ENCODE assay signal across 8 cellular contexts in genomic region chr22:46251816-46252380, GRCh38. TPM values are rescaled to one million over a fixed set of nuclear protein-coding genes. Genes with fewer than 3 reads are reported as not detected.
A peak's percentile ranks its signal among the peaks of the same experiment; 100 is the strongest.
DNase-seq lines count a peak whose midpoint lies in the region; ATAC-seq and TF ChIP-seq lines count a peak whose summit lies in the region.
"Had no signal": no experiment of that assay in that cellular context is flagged by ENCODE, and none has a peak within 500 bp of the region (broad histone marks: within the 10 kb centered on the region; RNA-seq: fewer than 3 reads in every experiment).

No MANE protein-coding gene starts in this region.

- POLR2A ChIA-PET in activated CD4-positive, alpha-beta T cell treated with anti-CD3 and anti-CD28 coated beads, Interleukin-2, amount 10 ng/mL, durations not matched to agents 7 days and 5 days (lab: Charles Lee), result no interaction called here
- POLR2A ChIA-PET in WTC11 (lab: Charles Lee), result no interaction called here

- peaks cover 2% of the 10 kb centered on the region for H3K27me3 Mint-ChIP-seq in activated CD4-positive, alpha-beta T cell treated with anti-CD3 and anti-CD28 coated beads, Interleukin-2, amount 10 ng/mL, durations not matched to agents 7 days and 5 days
- peaks cover 19% of the 10 kb centered on the region for H3K27me3 Mint-ChIP-seq in WTC11 (ENCODE audit: low read depth)
- no peaks in the 10 kb centered on the region for H3K27me3 Mint-ChIP-seq in neural progenitor cell (ENCODE audit: insufficient read depth, low read depth)

- DNase-seq in activated CD4-positive, alpha-beta T cell treated with anti-CD3 and anti-CD28 coated beads, Interleukin-2, amount 10 ng/mL, durations not matched to agents 7 days and 5 days, result no peak
- no peak for DNase-seq in activated CD4-positive, alpha-beta T cell treated with anti-CD3 and anti-CD28 coated beads for 4 hours
- DNase-seq in WTC11 (ENCODE audit: low spot score) (no peak), neural progenitor cell (ENCODE audit: low spot score) (no peak), NOMO-1 treated with dmso at 0.1 percent for 144 hours (lab: John Stamatoyannopoulos, UW; ENCODE audit: unreplicated experiment) (no peak), COLO668 (lab: John Stamatoyannopoulos, UW; ENCODE audit: unreplicated experiment) (no peak)
- DNase-seq: NCI-H2081 had no signal

- peaks cover 8% of the 10 kb centered on the region for H3K36me3 Mint-ChIP-seq in activated CD4-positive, alpha-beta T cell treated with anti-CD3 and anti-CD28 coated beads, Interleukin-2, amount 10 ng/mL, durations not matched to agents 7 days and 5 days (ENCODE audit: low read depth)
- no peaks in the 10 kb centered on the region for H3K36me3 Mint-ChIP-seq in WTC11
- peaks cover 5% of the 10 kb centered on the region for H3K36me3 Mint-ChIP-seq in neural progenitor cell

- H3K27ac ChIP-seq in neural progenitor cell, result no peak overlapping the region
- H3K27ac ChIP-seq: epithelial cell of prostate had no signal

- peaks cover 25% of the 10 kb centered on the region for H3K4me1 Mint-ChIP-seq in activated CD4-positive, alpha-beta T cell treated with anti-CD3 and anti-CD28 coated beads, Interleukin-2, amount 10 ng/mL, durations not matched to agents 7 days and 5 days
- H3K4me1 Mint-ChIP-seq in WTC11 (peaks cover 13% of the 10 kb centered on the region), neural progenitor cell (peaks cover 18% of the 10 kb centered on the region)

- no peaks in the 10 kb centered on the region for H3F3A ChIP-seq in neural progenitor cell (ENCODE audit: low read depth)

- H3K27ac Mint-ChIP-seq in activated CD4-positive, alpha-beta T cell treated with anti-CD3 and anti-CD28 coated beads, Interleukin-2, amount 10 ng/mL, durations not matched to agents 7 days and 5 days, result peak overlapping the region; percentile 92
- H3K27ac Mint-ChIP-seq in WTC11, result no peak overlapping the region
- no peak overlapping the region for H3K27ac Mint-ChIP-seq in neural progenitor cell

- H3K27me3 ChIP-seq in neural progenitor cell, result peaks cover 15% of the 10 kb centered on the region

- no peaks in the 10 kb centered on the region for H3K9me3 ChIP-seq in neural progenitor cell (ENCODE audit: low read depth)

- no peaks in the 10 kb centered on the region for H3K36me3 ChIP-seq in neural progenitor cell

- no peak overlapping the region for H3K4me3 ChIP-seq in neural progenitor cell

- H3K4me3 Mint-ChIP-seq in activated CD4-positive, alpha-beta T cell treated with anti-CD3 and anti-CD28 coated beads, Interleukin-2, amount 10 ng/mL, durations not matched to agents 7 days and 5 days, result peak overlapping the region; percentile 82
- H3K4me3 Mint-ChIP-seq in WTC11 (peak overlapping the region; percentile 71), neural progenitor cell (peak overlapping the region; percentile 83)

- no peak overlapping the region for H3K9ac ChIP-seq in neural progenitor cell

- no peak overlapping the region for H2AFZ ChIP-seq in neural progenitor cell (replicated peaks)

- CTCF ChIA-PET in activated CD4-positive, alpha-beta T cell treated with anti-CD3 and anti-CD28 coated beads, Interleukin-2, amount 10 ng/mL, durations not matched to agents 7 days and 5 days (lab: Charles Lee), result no interaction called here
- CTCF ChIA-PET in WTC11 (lab: Charles Lee), result no interaction called here

- TF ChIP-seq CTCF in WTC11 (IDR thresholded peaks at IDR 0.05) (no peak), neural progenitor cell (IDR thresholded peaks at IDR 0.05) (no peak)

- no peak for ATAC-seq in WTC11

- peaks cover 5% of the 10 kb centered on the region for H3K4me1 ChIP-seq in neural progenitor cell

- peaks cover 2% of the 10 kb centered on the region for H3K9me3 Mint-ChIP-seq in activated CD4-positive, alpha-beta T cell treated with anti-CD3 and anti-CD28 coated beads, Interleukin-2, amount 10 ng/mL, durations not matched to agents 7 days and 5 days
- 0 out of 2 replicates have a peak, but pooled peaks cover 5% of the 10 kb centered on the region for H3K9me3 Mint-ChIP-seq in WTC11
- peaks cover 20% of the 10 kb centered on the region for H3K9me3 Mint-ChIP-seq in neural progenitor cell

- no peaks in the 10 kb centered on the region for H3K79me2 ChIP-seq in neural progenitor cell (ENCODE audit: low read depth)

- H4K20me1 ChIP-seq in neural progenitor cell (ENCODE audit: low read depth), result no peaks in the 10 kb centered on the region

- no peak overlapping the region for H3K4me2 ChIP-seq in neural progenitor cell

TF ChIP-seq in WTC11, 78 proteins besides CTCF, POLR2A, EP300 and RAD21 (continues in another document):
- TF ChIP-seq FOXJ3 (CRISPR knock-in tag; IDR thresholded peaks at IDR 0.05; ENCODE audit: borderline replicate concordance), result no peak
- no peak for TF ChIP-seq ESRRA (CRISPR knock-in tag; IDR thresholded peaks at IDR 0.05; ENCODE audit: borderline replicate concordance)
- no peak for TF ChIP-seq STAT6 (CRISPR knock-in tag; conservative IDR thresholded peaks at IDR 0.05; ENCODE audit: low read depth)
- TF ChIP-seq ZNF281 (CRISPR knock-in tag; IDR thresholded peaks at IDR 0.05), result no peak
- TF ChIP-seq NR2C2 (CRISPR knock-in tag; IDR thresholded peaks at IDR 0.05), result no peak
- TF ChIP-seq CREB1 (CRISPR knock-in tag; IDR thresholded peaks at IDR 0.05), result no peak
- no peak for TF ChIP-seq ZNF512 (CRISPR knock-in tag; IDR thresholded peaks at IDR 0.05; ENCODE audit: borderline replicate concordance)

RNA-seq across cellular contexts. Expression of gene CDPF1, which starts 1.8 kb away (rescaled TPM):
- 10 to 100 TPM in 1 of 2 experiments, 1 to 10 TPM in 1; 9.2 to 10.8 TPM for total RNA-seq in activated CD4-positive, alpha-beta T cell treated with anti-CD3 and anti-CD28 coated beads, Interleukin-2, amount 10 ng/mL, durations not matched to agents 7 days and 5 days
- total RNA-seq in WTC11 (2021) (11.3 to 11.7 TPM (median 11.5 TPM) in 3 replicates), neural progenitor cell (ENCODE audit: low replicate concordance) (6.7 and 22.8 TPM in 2 replicates)

RNA-seq across cellular contexts. Expression of gene PKDREJ, which starts 11.2 kb away (rescaled TPM):
- not detected for total RNA-seq in activated CD4-positive, alpha-beta T cell treated with anti-CD3 and anti-CD28 coated beads, Interleukin-2, amount 10 ng/mL, durations not matched to agents 7 days and 5 days
- 0.02 to 0.07 TPM in 2 of 3 replicates, not detected in the other for total RNA-seq in WTC11 (2021)
- total RNA-seq in neural progenitor cell (ENCODE audit: low replicate concordance), result not detected in 2 replicates

RNA-seq across cellular contexts. Expression of gene TTC38, which starts 15.9 kb away (rescaled TPM):
- total RNA-seq in activated CD4-positive, alpha-beta T cell treated with anti-CD3 and anti-CD28 coated beads, Interleukin-2, amount 10 ng/mL, durations not matched to agents 7 days and 5 days, result 10 to 100 TPM; 11.4 to 12.5 TPM
- total RNA-seq in WTC11 (2021), result 20.7 to 29.2 TPM (median 27.5 TPM) in 3 replicates
- 41.0 and 50.5 TPM in 2 replicates for total RNA-seq in neural progenitor cell (ENCODE audit: low replicate concordance)

RNA-seq across cellular contexts. Expression of gene GTSE1, which starts 44.8 kb away (rescaled TPM):
- total RNA-seq in activated CD4-positive, alpha-beta T cell treated with anti-CD3 and anti-CD28 coated beads, Interleukin-2, amount 10 ng/mL, durations not matched to agents 7 days and 5 days, result 100 to 1,000 TPM in 1 of 2 experiments, 10 to 100 TPM in 1; 96.4 to 103 TPM
- total RNA-seq in WTC11 (2021), result 45.4 to 56.1 TPM (median 45.4 TPM) in 3 replicates
- total RNA-seq in neural progenitor cell (ENCODE audit: low replicate concordance), result 29.7 and 38.8 TPM in 2 replicates
